In the genomic region with DNA sequence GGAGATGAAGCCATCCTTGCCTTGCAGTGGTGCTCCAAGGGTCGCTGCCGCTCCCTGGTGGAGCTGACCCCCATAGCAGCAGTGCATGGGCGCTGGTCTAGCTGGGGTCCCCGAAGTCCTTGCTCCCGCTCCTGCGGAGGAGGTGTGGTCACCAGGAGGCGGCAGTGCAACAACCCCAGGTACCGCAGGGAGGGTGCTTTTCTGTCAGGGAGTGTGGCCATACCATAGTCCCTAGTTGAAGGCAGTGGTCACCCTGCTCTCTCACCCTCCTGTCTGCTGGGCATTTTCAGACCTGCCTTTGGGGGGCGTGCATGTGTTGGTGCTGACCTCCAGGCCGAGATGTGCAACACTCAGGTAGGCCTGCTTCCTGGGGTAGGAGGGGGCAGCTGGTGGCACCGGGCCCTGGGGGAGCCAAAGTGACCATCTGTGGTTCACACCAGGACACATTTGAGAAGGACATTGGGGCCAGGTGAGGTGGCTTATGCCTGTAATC, we compare ENCODE assay signal across 2 cellular contexts.
TF ChIP-seq lines count a peak whose summit lies in the region.

No MANE protein-coding gene starts in this region.

TF ChIP-seq in GM23338, 12 proteins besides CTCF, POLR2A, EP300 and RAD21:
- TF ChIP-seq, protein P1, sequence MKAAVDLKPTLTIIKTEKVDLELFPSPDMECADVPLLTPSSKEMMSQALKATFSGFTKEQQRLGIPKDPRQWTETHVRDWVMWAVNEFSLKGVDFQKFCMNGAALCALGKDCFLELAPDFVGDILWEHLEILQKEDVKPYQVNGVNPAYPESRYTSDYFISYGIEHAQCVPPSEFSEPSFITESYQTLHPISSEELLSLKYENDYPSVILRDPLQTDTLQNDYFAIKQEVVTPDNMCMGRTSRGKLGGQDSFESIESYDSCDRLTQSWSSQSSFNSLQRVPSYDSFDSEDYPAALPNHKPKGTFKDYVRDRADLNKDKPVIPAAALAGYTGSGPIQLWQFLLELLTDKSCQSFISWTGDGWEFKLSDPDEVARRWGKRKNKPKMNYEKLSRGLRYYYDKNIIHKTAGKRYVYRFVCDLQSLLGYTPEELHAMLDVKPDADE (IDR thresholded peaks at IDR 0.05) = no peak

TF ChIP-seq in K562, 482 proteins besides CTCF, POLR2A, EP300 and RAD21:
- TF ChIP-seq PTRF (tag; IDR thresholded peaks at IDR 0.05) (no peak), SMARCC2 (IDR thresholded peaks at IDR 0.05; ENCODE audit: low read depth) (no peak), MCM3 (IDR thresholded peaks at IDR 0.05) (no peak), ZBED1 (IDR thresholded peaks at IDR 0.05) (no peak), SMARCA4 (IDR thresholded peaks at IDR 0.05) (no peak), STAT5B (CRISPR knock-in tag; IDR thresholded peaks at IDR 0.05) (no peak), ZNF778 (CRISPR knock-in tag; IDR thresholded peaks at IDR 0.05) (no peak)
- TF ChIP-seq, protein P2, sequence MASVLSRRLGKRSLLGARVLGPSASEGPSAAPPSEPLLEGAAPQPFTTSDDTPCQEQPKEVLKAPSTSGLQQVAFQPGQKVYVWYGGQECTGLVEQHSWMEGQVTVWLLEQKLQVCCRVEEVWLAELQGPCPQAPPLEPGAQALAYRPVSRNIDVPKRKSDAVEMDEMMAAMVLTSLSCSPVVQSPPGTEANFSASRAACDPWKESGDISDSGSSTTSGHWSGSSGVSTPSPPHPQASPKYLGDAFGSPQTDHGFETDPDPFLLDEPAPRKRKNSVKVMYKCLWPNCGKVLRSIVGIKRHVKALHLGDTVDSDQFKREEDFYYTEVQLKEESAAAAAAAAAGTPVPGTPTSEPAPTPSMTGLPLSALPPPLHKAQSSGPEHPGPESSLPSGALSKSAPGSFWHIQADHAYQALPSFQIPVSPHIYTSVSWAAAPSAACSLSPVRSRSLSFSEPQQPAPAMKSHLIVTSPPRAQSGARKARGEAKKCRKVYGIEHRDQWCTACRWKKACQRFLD (CRISPR knock-in tag; IDR thresholded peaks at IDR 0.05) = no peak
